8 cellular contexts compared by ENCODE assay signal in the genomic region with DNA sequence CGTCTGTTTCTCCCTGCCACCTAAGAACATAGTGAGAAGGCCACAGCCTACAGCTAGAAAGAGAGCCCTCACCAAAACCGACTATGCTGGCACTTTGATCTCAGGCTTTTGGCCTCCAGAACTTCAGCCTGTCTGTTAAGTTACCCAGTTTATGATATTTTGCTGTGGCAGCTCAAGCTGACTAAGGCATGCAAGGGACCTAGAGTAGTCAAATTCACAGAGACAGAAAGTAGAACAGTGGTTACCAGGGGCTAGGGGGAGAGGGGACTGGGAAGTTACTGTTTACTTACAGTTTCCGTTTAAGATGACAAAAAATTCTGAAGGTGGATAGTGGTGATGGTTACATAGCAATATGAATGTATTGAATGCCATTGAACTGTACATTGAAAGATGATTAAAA.
DNase-seq lines count a peak whose midpoint lies in the region; ATAC-seq and TF ChIP-seq lines count a peak whose summit lies in the region.
"Not testable (repeated sequence)": the region's sequence is repeated elsewhere in the genome, so short reads cannot be mapped to it uniquely, and the experiment has no call there.

No MANE protein-coding gene starts in this region.

- not testable (repeated sequence) for H3K27me3 Mint-ChIP-seq in T-helper 1 cell treated with Interleukin-12 subunit alpha and Interleukin-12 subunit beta and Interleukin-4 antibody, amounts not matched to agents 30 μg/mL and 1 μg/mL, for 36 hours (ENCODE audit: low read depth); activated T-cell treated with anti-CD3 and anti-CD28 coated beads, Interleukin-2, amount 50 U/mL, for 72 hours (ENCODE audit: low read depth); naive thymus-derived CD8-positive, alpha-beta T cell

- H3K4me3 ChIP-seq in GM12865 (ENCODE audit: low read depth, low read length): not testable (repeated sequence)

- peaks cover 24% of the 10 kb centered on the region for H3K4me1 Mint-ChIP-seq in T-helper 1 cell treated with Interleukin-12 subunit alpha and Interleukin-12 subunit beta and Interleukin-4 antibody, amounts not matched to agents 30 μg/mL and 1 μg/mL, for 36 hours (ENCODE audit: low read depth)
- H3K4me1 Mint-ChIP-seq in activated T-cell treated with anti-CD3 and anti-CD28 coated beads, Interleukin-2, amount 50 U/mL, for 72 hours (ENCODE audit: low read depth): peaks cover 47% of the 10 kb centered on the region
- H3K4me1 Mint-ChIP-seq in naive thymus-derived CD8-positive, alpha-beta T cell: not testable (repeated sequence)

- DNase-seq in GM12865 (ENCODE audit: low read depth): peak; percentile 28
- DNase-seq in activated T-cell treated with anti-CD3 and anti-CD28 coated beads, Interleukin-2, amount 50 U/mL, for 72 hours: peak; percentile 18 to 19
- not testable (repeated sequence) for DNase-seq in naive thymus-derived CD8-positive, alpha-beta T cell

- peak; percentile 87 for ATAC-seq in GM18909 (IDR thresholded peaks at IDR 0.05; ENCODE audit: poor library complexity, unreplicated experiment)
- ATAC-seq in GM21390 (IDR thresholded peaks at IDR 0.05; ENCODE audit: unreplicated experiment): peak; percentile 90
- peak; percentile 73 for ATAC-seq in HG02759 (IDR thresholded peaks at IDR 0.05; ENCODE audit: unreplicated experiment)
- peak; percentile 86 for ATAC-seq in HG03095 (IDR thresholded peaks at IDR 0.05; ENCODE audit: unreplicated experiment)
- peak; percentile 91 to 94 for ATAC-seq in activated T-cell treated with anti-CD3 and anti-CD28 coated beads, Interleukin-2, amount 50 U/mL, for 72 hours (replicated peaks in 1 of 2)
- peak; percentile 28 to 32 for ATAC-seq in naive thymus-derived CD8-positive, alpha-beta T cell

- POLR2A ChIA-PET in naive thymus-derived CD8-positive, alpha-beta T cell (lab: Charles Lee): not testable (repeated sequence)

- H3K36me3 Mint-ChIP-seq in T-helper 1 cell treated with Interleukin-12 subunit alpha and Interleukin-12 subunit beta and Interleukin-4 antibody, amounts not matched to agents 30 μg/mL and 1 μg/mL, for 36 hours (ENCODE audit: low read depth); activated T-cell treated with anti-CD3 and anti-CD28 coated beads, Interleukin-2, amount 50 U/mL, for 72 hours (ENCODE audit: insufficient read depth in 2 of 2); naive thymus-derived CD8-positive, alpha-beta T cell: not testable (repeated sequence)

- TF ChIP-seq CTCF in GM12865 (IDR thresholded peaks at IDR 0.05; ENCODE audit: insufficient read depth, low read depth, low read length, missing control alignments): not testable (repeated sequence)

- not testable (repeated sequence) for H3K4me3 Mint-ChIP-seq in T-helper 1 cell treated with Interleukin-12 subunit alpha and Interleukin-12 subunit beta and Interleukin-4 antibody, amounts not matched to agents 30 μg/mL and 1 μg/mL, for 36 hours
- peak overlapping the region; percentile 27 to 52 for H3K4me3 Mint-ChIP-seq in activated T-cell treated with anti-CD3 and anti-CD28 coated beads, Interleukin-2, amount 50 U/mL, for 72 hours
- H3K4me3 Mint-ChIP-seq in naive thymus-derived CD8-positive, alpha-beta T cell: peak overlapping the region in 2 of 10 donors; percentile 16 to 47

- peak overlapping the region; percentile 58 for H3K27ac Mint-ChIP-seq in T-helper 1 cell treated with Interleukin-12 subunit alpha and Interleukin-12 subunit beta and Interleukin-4 antibody, amounts not matched to agents 30 μg/mL and 1 μg/mL, for 36 hours
- H3K27ac Mint-ChIP-seq in activated T-cell treated with anti-CD3 and anti-CD28 coated beads, Interleukin-2, amount 50 U/mL, for 72 hours: peak overlapping the region; percentile 85
- peak overlapping the region in 4 of 10 donors; percentile 36 to 79 (median 64) for H3K27ac Mint-ChIP-seq in naive thymus-derived CD8-positive, alpha-beta T cell

- H3K9me3 Mint-ChIP-seq in T-helper 1 cell treated with Interleukin-12 subunit alpha and Interleukin-12 subunit beta and Interleukin-4 antibody, amounts not matched to agents 30 μg/mL and 1 μg/mL, for 36 hours; activated T-cell treated with anti-CD3 and anti-CD28 coated beads, Interleukin-2, amount 50 U/mL, for 72 hours; naive thymus-derived CD8-positive, alpha-beta T cell: not testable (repeated sequence)

Comparison
In these comparisons a context has a peak if more than half of its experiments do, and no peak if none do; other contexts are left out.
1. ATAC-seq: peak in every context shown above with its lines; median percentile 92 in activated T-cell treated with anti-CD3 and anti-CD28 coated beads, Interleukin-2, amount 50 U/mL, for 72 hours; 90 in GM21390; 87 in GM18909; 86 in HG03095; 73 in HG02759; 30 in naive thymus-derived CD8-positive, alpha-beta T cell.